Comparison of ENCODE assay signal across 7 cellular contexts in genomic region chr12:118064608-118065007, GRCh38. TPM values are rescaled to one million over a fixed set of nuclear protein-coding genes. Genes with fewer than 3 reads are reported as not detected.
A peak's percentile ranks its signal among the peaks of the same experiment; 100 is the strongest.
DNase-seq lines count a peak whose midpoint lies in the region; ATAC-seq and TF ChIP-seq lines count a peak whose summit lies in the region.

No MANE protein-coding gene starts in this region.

- peaks cover 12% of the 10 kb centered on the region for H3K36me3 Mint-ChIP-seq in neural crest cell (ENCODE audit: low read depth)

- WGBS in adrenal gland, 4 donors = 38 to 48% (median 43%) methylated on average over 2 of the region's 2 CpGs
- 50 to 57% (median 54%) methylated on average over 2 of the region's 2 CpGs for WGBS in heart left ventricle, 4 donors

- intact Hi-C loops in adrenal gland (cut with DNase I) = no loop called here
- intact Hi-C loops in ascending aorta (cut with DNase I) = loop anchor here (5.0 kb wide), 2 partner anchors 123 to 1113 kb away; partner anchors contain the start of gene HSPB8
- intact Hi-C loops in heart left ventricle (cut with DNase I) = loop anchor here in 7 of 10 donors (5.0 kb wide), 4 partner anchors 38 to 313 kb away; partner anchors contain the start of genes VSIG10 (in 6 of the 7), RFC5 (in 2 of the 7), SUDS3 (in 1 of the 7) and TAOK3 (in 1 of the 7)

- ATAC-seq in HG03342 (IDR thresholded peaks at IDR 0.05; ENCODE audit: unreplicated experiment) = peak; percentile 44
- no peak for ATAC-seq in GM21717 (IDR thresholded peaks at IDR 0.05; ENCODE audit: unreplicated experiment)
- no peak for ATAC-seq in heart left ventricle

- H3K4me1 ChIP-seq in adrenal gland (replicated peaks in 1 of 2) (peaks cover 11 to 28% of the 10 kb centered on the region in 2 donors), ascending aorta (peaks cover 0 to 5% of the 10 kb centered on the region in 2 donors), heart left ventricle (peaks cover 0 to 41% (median 11%) of the 10 kb centered on the region in 12 donors)

- H3K4me3 ChIP-seq in GM12865 (ENCODE audit: low read depth, low read length) = no peak overlapping the region
- no peak overlapping the region for H3K4me3 ChIP-seq in adrenal gland
- H3K4me3 ChIP-seq in ascending aorta = no peak overlapping the region
- no peak overlapping the region for H3K4me3 ChIP-seq in heart left ventricle

- TF ChIP-seq POLR2A in adrenal gland (IDR thresholded peaks at IDR 0.05) = no peak
- no peak for TF ChIP-seq POLR2A in heart left ventricle (IDR thresholded peaks at IDR 0.05)

- H3K27ac ChIP-seq in adrenal gland = peak overlapping the region in 3 of 5 donors; percentile 14 to 35 (median 16)
- no peak overlapping the region for H3K27ac ChIP-seq in ascending aorta
- H3K27ac ChIP-seq in heart left ventricle = peak overlapping the region in 1 of 12 donors; percentile 50

- H3K27me3 ChIP-seq in adrenal gland = no peaks in the 10 kb centered on the region
- H3K27me3 ChIP-seq in ascending aorta = no peaks in the 10 kb centered on the region
- H3K27me3 ChIP-seq in heart left ventricle = no peaks in the 10 kb centered on the region

- DNase-seq in GM12865 (ENCODE audit: low read depth) (peak; percentile 50), adrenal gland (no peak), neural crest cell (ENCODE audit: low read depth, low spot score) (no peak), ascending aorta (ENCODE audit: low spot score in 2 of 2) (no peak), heart left ventricle (no peak)

- no peak overlapping the region for H3K27ac Mint-ChIP-seq in neural crest cell (ENCODE audit: unreplicated experiment)

- peaks cover 25% of the 10 kb centered on the region for H3K4me1 Mint-ChIP-seq in neural crest cell

- TF ChIP-seq CTCF in GM12865 (IDR thresholded peaks at IDR 0.05; ENCODE audit: insufficient read depth, low read depth, low read length, missing control alignments) (peak; percentile 41), adrenal gland (IDR thresholded peaks at IDR 0.05) (no peak), neural crest cell (conservative IDR thresholded peaks at IDR 0.05) (peak; percentile 46), ascending aorta (IDR thresholded peaks at IDR 0.05) (peak in 1 of 3 experiments; percentile 10), heart left ventricle (IDR thresholded peaks at IDR 0.05) (peak in 2 of 12 donors; percentile 12 to 20)

- H3K9me3 Mint-ChIP-seq in neural crest cell = no peaks in the 10 kb centered on the region

- H3K36me3 ChIP-seq in adrenal gland (replicated peaks in 1 of 2) (no peaks in the 10 kb centered on the region), ascending aorta (no peaks in the 10 kb centered on the region), heart left ventricle (peaks cover 0 to 6% (median 0%) of the 10 kb centered on the region in 9 donors)

- peaks cover 2% of the 10 kb centered on the region for H3K27me3 Mint-ChIP-seq in neural crest cell (ENCODE audit: low read depth)

- H3K9me3 ChIP-seq in adrenal gland (replicated peaks in 1 of 3) (no peaks in the 10 kb centered on the region), ascending aorta (no peaks in the 10 kb centered on the region), heart left ventricle (no peaks in the 10 kb centered on the region)

- H3K4me3 Mint-ChIP-seq in neural crest cell = peak overlapping the region; percentile 90

RNA-seq across cellular contexts. Expression of gene WSB2, which starts 3.6 kb away (rescaled TPM):
- total RNA-seq in adrenal gland (100 to 1,000 TPM in 6 of 8 donors, 10 to 100 TPM in 2; 95.2 to 201 (median 111) TPM), neural crest cell (77.3 and 78.6 TPM in 2 replicates), ascending aorta (68.6 TPM), heart left ventricle (100 to 1,000 TPM in 8 of 9 donors, 10 to 100 TPM in 1; 89.1 to 162 (median 105) TPM)
- polyA plus RNA-seq in adrenal gland (100 to 1,000 TPM in 1 of 3 donors, 10 to 100 TPM in 2; 50.0 to 162 (median 60.8) TPM), heart left ventricle (100 to 1,000 TPM in 1 of 2 donors, 10 to 100 TPM in 1; 51.8 to 152 TPM)

RNA-seq across cellular contexts. Expression of gene VSIG10, which starts 39.2 kb away (rescaled TPM):
- total RNA-seq in adrenal gland (10 to 100 TPM; 33.1 to 87.6 (median 68.1) TPM), neural crest cell (26.8 and 30.1 TPM in 2 replicates), ascending aorta (38.3 TPM), heart left ventricle (10 to 100 TPM in 6 of 9 donors, 1 to 10 TPM in 3; 6.9 to 17.7 (median 10.7) TPM)
- polyA plus RNA-seq in adrenal gland (10 to 100 TPM; 28.6 to 46.3 (median 31.8) TPM), heart left ventricle (10 to 100 TPM in 1 of 2 donors, 1 to 10 TPM in 1; 6.3 to 11.3 TPM)

RNA-seq across cellular contexts. Expression of gene RFC5, which starts 48.1 kb away (rescaled TPM):
- total RNA-seq in adrenal gland = 10 to 100 TPM in 3 of 8 donors, 1 to 10 TPM in 5; 5.8 to 28.0 (median 9.0) TPM
- 1 to 10 TPM; 6.6 to 8.6 (median 7.8) TPM for polyA plus RNA-seq in adrenal gland
- 52.6 and 53.0 TPM in 2 replicates for total RNA-seq in neural crest cell
- total RNA-seq in ascending aorta = 5.2 TPM
- total RNA-seq in heart left ventricle = 1 to 10 TPM; 3.5 to 6.9 (median 4.7) TPM
- polyA plus RNA-seq in heart left ventricle = 1 to 10 TPM; 2.3 to 8.2 TPM

Comparison
In these comparisons a context has a peak if more than half of its experiments do, and no peak if none do; other contexts are left out.
1. CTCF ChIP-seq: peak in GM12865 (single experiment) and neural crest cell (single experiment); none in adrenal gland (0 of 6).
2. H3K27ac ChIP-seq: peak in adrenal gland (3 of 5); none in ascending aorta (0 of 2).
3. intact Hi-C loops: an anchor here in ascending aorta (5.0 kb wide) and heart left ventricle (5.0 kb wide); none called in adrenal gland.